Comparison of ENCODE assay signal across 8 cellular contexts in genomic region chr14:94128216-94128839, GRCh38. TPM values are rescaled to one million over a fixed set of nuclear protein-coding genes. Genes with fewer than 3 reads are reported as not detected.
DNase-seq lines count a peak whose midpoint lies in the region; ATAC-seq, FAIRE-seq and TF ChIP-seq lines count a peak whose summit lies in the region.

No MANE protein-coding gene starts in this region.

- POLR2A ChIA-PET in HepG2 (lab: Yijun Ruan, JAX) = interaction anchor here (1.4 kb wide), 1 partner anchor 77 kb away, joined by 3 read pairs; no protein-coding TSS in a partner anchor

- H2BK5ac ChIP-seq in mesenchymal stem cell (ENCODE audit: low read depth, low read length, poor library complexity, severe bottlenecking) = no peak overlapping the region

- no TSS peak for BruUV-seq in HepG2 (replicated peaks; lab: Mats Ljungman, UMichigan)

- no peak for TF ChIP-seq POLR2A in HepG2 (IDR thresholded peaks at IDR 0.05; ENCODE audit: insufficient read depth in 1 of 2, low read depth in 2 of 2, low read length in 2 of 2)
- no peak for TF ChIP-seq POLR2A in right lobe of liver (IDR thresholded peaks at IDR 0.05)

- 59% methylated on average over 8 of the region's 14 CpGs for WGBS in HepG2 (ENCODE audit: low lambda C conversion rate)
- 85% methylated on average over 11 of the region's 14 CpGs for WGBS in right lobe of liver (ENCODE audit: insufficient coverage, low coverage, low lambda C conversion rate, missing lambda C conversion rate)
- 85% methylated on average over 14 of the region's 14 CpGs for WGBS in mesenchymal stem cell
- WGBS in aorta, 2 donors = 90 to 92% methylated on average over 14 of the region's 14 CpGs

- H3K14ac ChIP-seq in mesenchymal stem cell (ENCODE audit: low read length in 2 of 2) = no peak overlapping the region

- no peak overlapping the region for H2BK15ac ChIP-seq in mesenchymal stem cell (ENCODE audit: low read depth, poor library complexity, severe bottlenecking)

- FAIRE-seq in HepG2 (lab: Jason Lieb, UNC) = no peak

- H3K4me3 ChIP-seq in HepG2 (replicated peaks in 1 of 3; ENCODE audit: insufficient read depth in 1 of 3, low read depth in 2 of 3, low read length in 3 of 3) (no peak overlapping the region), right lobe of liver (no peak overlapping the region), ascending aorta (peak overlapping the region in 1 of 2 donors; percentile 67), mesenchymal stem cell (ENCODE audit: insufficient read depth in 1 of 2, low read depth in 1 of 2, low read length in 2 of 2) (peak overlapping the region in 1 of 2 experiments; percentile 87), aorta (ENCODE audit: low read length in 2 of 2) (no peak overlapping the region)

- H3K4me1 ChIP-seq in HepG2 (ENCODE audit: insufficient read depth, low read length) (peaks cover 32% of the 10 kb centered on the region), right lobe of liver (peaks cover 0 to 7% (median 0%) of the 10 kb centered on the region in 4 donors), ascending aorta (peaks cover 0 to 5% of the 10 kb centered on the region in 2 donors), mesenchymal stem cell (ENCODE audit: control insufficient read depth, insufficient read depth, low read depth, low read length) (peaks cover 13% of the 10 kb centered on the region), aorta (ENCODE audit: control insufficient read depth in 1 of 2, insufficient read depth in 2 of 2, low read length in 2 of 2) (no peaks in the 10 kb centered on the region)

- no peak overlapping the region for H3K23ac ChIP-seq in mesenchymal stem cell (ENCODE audit: low read length in 2 of 2)

- H3K27ac ChIP-seq in HepG2 (ENCODE audit: extremely low read length, insufficient read depth, low read length) (no peak overlapping the region), right lobe of liver (no peak overlapping the region), ascending aorta (peak overlapping the region; percentile 74 to 88), mesenchymal stem cell (ENCODE audit: low read length, poor library complexity, severe bottlenecking) (no peak overlapping the region), aorta (ENCODE audit: low read depth in 1 of 2, low read length in 2 of 2) (peak overlapping the region in 1 of 2 donors; percentile 46)

- H3K36me3 ChIP-seq in HepG2 (replicated peaks in 1 of 2; ENCODE audit: control insufficient read depth in 1 of 2, insufficient read depth in 2 of 2, low read length in 2 of 2) = no peaks in the 10 kb centered on the region
- H3K36me3 ChIP-seq in right lobe of liver = no peaks in the 10 kb centered on the region
- H3K36me3 ChIP-seq in ascending aorta = no peaks in the 10 kb centered on the region
- peaks cover 14 to 23% of the 10 kb centered on the region in 2 experiments for H3K36me3 ChIP-seq in mesenchymal stem cell (ENCODE audit: control insufficient read depth in 1 of 2, insufficient read depth in 2 of 2, low read depth in 1 of 2, low read length in 2 of 2)
- no peaks in the 10 kb centered on the region for H3K36me3 ChIP-seq in aorta (ENCODE audit: control insufficient read depth in 1 of 2, insufficient read depth in 2 of 2, low read length in 1 of 2)

- DNase-seq in HepG2 (ENCODE audit: low spot score) (no peak), right lobe of liver (no peak), ascending aorta (ENCODE audit: low spot score in 2 of 2) (peak in 1 of 2 donors; percentile 52), mesenchymal stem cell (no peak), KBM-7 (no peak), NCI-H1417 treated with DMSO at 0.1 percent for 48 hours (lab: John Stamatoyannopoulos, UW) (no peak), NCI-H69 (lab: John Stamatoyannopoulos, UW) (no peak), aorta (no peak)

- H2BK12ac ChIP-seq in mesenchymal stem cell (ENCODE audit: low read length in 2 of 2) = no peak overlapping the region

- no peak overlapping the region for H2AK5ac ChIP-seq in mesenchymal stem cell (ENCODE audit: low read length, severe bottlenecking)

- CTCF ChIA-PET in HepG2 (lab: Yijun Ruan, JAX; ENCODE audit: low intra/inter-chr PET ratio, low total read pairs) = no interaction called here

- no peak overlapping the region for H4K91ac ChIP-seq in mesenchymal stem cell (ENCODE audit: low read length)

- in situ Hi-C loops in HepG2 (cut with HindIII; ENCODE audit: extremely low pct_ligation_motif_present, low pct_unique_long_range_greater_than_20kb) (no loop called here), KBM-7 (cut with MboI; ENCODE audit: low pct_unique_long_range_greater_than_20kb, low sequenced_read_pairs) (no loop called here)

- H2AFZ ChIP-seq in HepG2 (ENCODE audit: low read length) (no peak overlapping the region), mesenchymal stem cell (ENCODE audit: low read depth, low read length) (no peak overlapping the region)

- ATAC-seq in HepG2 (peak; percentile 11; the same call in 1 of the 3 replicates), right lobe of liver (no peak), aorta (ENCODE audit: low FRiP score) (no peak)

- no peak overlapping the region for H2BK120ac ChIP-seq in mesenchymal stem cell (ENCODE audit: low read depth, low read length)

- no peak overlapping the region for H3K9ac ChIP-seq in HepG2 (ENCODE audit: insufficient read depth, low read depth, low read length)
- peak overlapping the region; percentile 92 for H3K9ac ChIP-seq in mesenchymal stem cell (ENCODE audit: low read length)

- H3K4ac ChIP-seq in mesenchymal stem cell (ENCODE audit: low read depth in 1 of 2, low read length in 2 of 2) = no peak overlapping the region

- no peaks in the 10 kb centered on the region for H3K9me3 ChIP-seq in HepG2 (ENCODE audit: low read length)
- H3K9me3 ChIP-seq in right lobe of liver = no peaks in the 10 kb centered on the region
- no peaks in the 10 kb centered on the region for H3K9me3 ChIP-seq in ascending aorta
- H3K9me3 ChIP-seq in mesenchymal stem cell (ENCODE audit: control insufficient read depth, low read length) = no peaks in the 10 kb centered on the region
- no peaks in the 10 kb centered on the region for H3K9me3 ChIP-seq in aorta (ENCODE audit: control insufficient read depth, low read length)

- no peaks in the 10 kb centered on the region for H3K79me2 ChIP-seq in HepG2 (ENCODE audit: insufficient read depth, low read length)

- no peak for TF ChIP-seq RAD21 in HepG2 (CRISPR knock-in tag; IDR thresholded peaks at IDR 0.05)

- no peak overlapping the region for H4K8ac ChIP-seq in mesenchymal stem cell (ENCODE audit: low read length)

- H4K20me1 ChIP-seq in HepG2 (ENCODE audit: insufficient read depth, low read length) = no peaks in the 10 kb centered on the region

- intact Hi-C loops in HepG2 (cut with micrococcal nuclease; ENCODE audit: unreplicated experiment) = loop anchor here (5.0 kb wide), 1 partner anchor 46 kb away; the partner anchor contains the start of genes DDX24 and IFI27L1
- intact Hi-C loops in right lobe of liver (cut with DNase I) = loop anchor here (10.0 kb wide), 1 partner anchor 84 kb away; no protein-coding TSS in a partner anchor
- intact Hi-C loops in ascending aorta (cut with DNase I) = loop anchor here (2.0 kb wide), 1 partner anchor 102 kb away; the partner anchor contains the start of gene OTUB2
- intact Hi-C loops in aorta (cut with DNase I) = loop anchor here (2.0 to 5.0 kb wide), 2 partner anchors 46 to 48 kb away; partner anchors contain the start of genes DDX24 (in 2 of the 2) and IFI27L1 (in 2 of the 2)

- H3K79me1 ChIP-seq in mesenchymal stem cell (replicated peaks; ENCODE audit: low read length, poor library complexity, severe bottlenecking) = peaks cover 6% of the 10 kb centered on the region

- H3K4me2 ChIP-seq in HepG2 (ENCODE audit: low read depth, low read length) (no peak overlapping the region), mesenchymal stem cell (ENCODE audit: low read length, poor library complexity, severe bottlenecking) (no peak overlapping the region)

- H3K27me3 ChIP-seq in HepG2 (ENCODE audit: control insufficient read depth in 1 of 2, insufficient read depth in 2 of 2, low read length in 2 of 2) (peaks cover 2 to 20% of the 10 kb centered on the region in 2 experiments), right lobe of liver (no peaks in the 10 kb centered on the region), ascending aorta (no peaks in the 10 kb centered on the region), mesenchymal stem cell (ENCODE audit: control insufficient read depth in 1 of 2, insufficient read depth in 1 of 2, low read length in 2 of 2) (no peaks in the 10 kb centered on the region), aorta (ENCODE audit: control insufficient read depth in 1 of 2, insufficient read depth in 2 of 2, low read length in 1 of 2) (no peaks in the 10 kb centered on the region)

- no peak for TF ChIP-seq CTCF in HepG2 (CRISPR knock-in tag; IDR thresholded peaks at IDR 0.05)
- TF ChIP-seq CTCF in right lobe of liver (IDR thresholded peaks at IDR 0.05) = no peak
- TF ChIP-seq CTCF in ascending aorta (IDR thresholded peaks at IDR 0.05) = no peak

- no peak overlapping the region for H3K18ac ChIP-seq in mesenchymal stem cell (ENCODE audit: low read depth in 1 of 2, low read length in 2 of 2)

- TF ChIP-seq EP300 in HepG2 (IDR thresholded peaks at IDR 0.05; ENCODE audit: low read depth in 2 of 2, low read length in 2 of 2) (no peak), HepG2 (CRISPR knock-in tag; IDR thresholded peaks at IDR 0.05; ENCODE audit: borderline replicate concordance) (no peak)

RNA-seq across cellular contexts. Expression of gene IFI27L2, which starts 1.1 kb away (rescaled TPM):
- 4.3 and 6.0 TPM in 2 replicates for total RNA-seq in HepG2 (2016; rRNA removed; fragmentation: Illumina TruSeq; extraction: Trizol)
- total RNA-seq in HepG2 (2016; cell fraction: cytosol; rRNA removed; fragmentation: Illumina TruSeq; extraction: Trizol; ENCODE audit: low read depth) = 2.5 and 3.2 TPM in 2 replicates
- 5.0 and 5.5 TPM in 2 replicates for total RNA-seq in HepG2 (2016; cell fraction: insoluble cytoplasmic fraction; rRNA removed; fragmentation: Illumina TruSeq; extraction: Trizol)
- 3.6 and 3.7 TPM in 2 replicates for total RNA-seq in HepG2 (2016; cell fraction: membrane; rRNA removed; fragmentation: Illumina TruSeq; extraction: Trizol)
- total RNA-seq in HepG2 (2016; cell fraction: nucleus; rRNA removed; fragmentation: Illumina TruSeq; extraction: Trizol) = 1.6 and 1.9 TPM in 2 replicates
- 4.8 and 6.9 TPM in 2 replicates for polyA plus RNA-seq in HepG2 (2011; rRNA removed)
- 9.7 and 10.5 TPM in 2 replicates for polyA plus RNA-seq in HepG2 (2011; cell fraction: cytosol; rRNA removed)
- 3.1 and 4.9 TPM in 2 replicates for polyA plus RNA-seq in HepG2 (2011; cell fraction: nucleus; rRNA removed)
- 2.3 and 4.8 TPM in 2 replicates for polyA plus RNA-seq in HepG2 (2012)
- polyA plus RNA-seq in HepG2 (2016; cell fraction: cytosol; fragmentation: Illumina TruSeq; extraction: Trizol; ENCODE audit: low read depth) = 3.7 and 4.6 TPM in 2 replicates
- polyA plus RNA-seq in HepG2 (2016; cell fraction: insoluble cytoplasmic fraction; fragmentation: Illumina TruSeq; extraction: Trizol; ENCODE audit: low read depth) = 6.3 and 6.5 TPM in 2 replicates
- 2.3 and 3.4 TPM in 2 replicates for polyA plus RNA-seq in HepG2 (2016; cell fraction: membrane; fragmentation: Illumina TruSeq; extraction: Trizol; ENCODE audit: low read depth)
- polyA plus RNA-seq in HepG2 (2016; cell fraction: nucleus; fragmentation: Illumina TruSeq; extraction: Trizol; ENCODE audit: insufficient read depth, low read depth) = 2.8 and 4.6 TPM in 2 replicates
- polyA minus RNA-seq in HepG2 (2011; rRNA and poly(A)+ RNA removed; ENCODE audit: low replicate concordance) = 1.5 and 6.0 TPM in 2 replicates
- polyA minus RNA-seq in HepG2 (2011; cell fraction: cytosol; rRNA and poly(A)+ RNA removed) = not detected in 2 replicates
- polyA minus RNA-seq in HepG2 (2011; cell fraction: nucleus; rRNA and poly(A)+ RNA removed) = 1.1 TPM in 1 of 2 replicates, not detected in the other
- total RNA-seq in right lobe of liver = 1 to 10 TPM in 5 of 6 experiments, not detected in 1; 1.8 to 7.9 (median 4.1) TPM
- 36.0 TPM for total RNA-seq in ascending aorta
- 72.9 TPM for polyA plus RNA-seq in mesenchymal stem cell (2013, experiment 1 of 2)
- 74.9 TPM for polyA plus RNA-seq in mesenchymal stem cell (2013, experiment 2 of 2)
- total RNA-seq in aorta = 10 to 100 TPM; 52.4 to 55.8 TPM
- 100 to 1,000 TPM; 149 to 168 TPM for polyA plus RNA-seq in aorta

RNA-seq across cellular contexts. Expression of gene IFI27, which starts 17.8 kb away (rescaled TPM):
- 1.2 and 2.0 TPM in 2 replicates for total RNA-seq in HepG2 (2016; rRNA removed; fragmentation: Illumina TruSeq; extraction: Trizol)
- 1.2 TPM in 1 of 2 replicates, not detected in the other for total RNA-seq in HepG2 (2016; cell fraction: cytosol; rRNA removed; fragmentation: Illumina TruSeq; extraction: Trizol; ENCODE audit: low read depth)
- total RNA-seq in HepG2 (2016; cell fraction: insoluble cytoplasmic fraction; rRNA removed; fragmentation: Illumina TruSeq; extraction: Trizol) = 1.4 and 1.6 TPM in 2 replicates
- 0.80 and 1.1 TPM in 2 replicates for total RNA-seq in HepG2 (2016; cell fraction: membrane; rRNA removed; fragmentation: Illumina TruSeq; extraction: Trizol)
- total RNA-seq in HepG2 (2016; cell fraction: nucleus; rRNA removed; fragmentation: Illumina TruSeq; extraction: Trizol) = 1.3 and 2.1 TPM in 2 replicates
- polyA plus RNA-seq in HepG2 (2011; rRNA removed) = 1.7 and 2.3 TPM in 2 replicates
- polyA plus RNA-seq in HepG2 (2011; cell fraction: cytosol; rRNA removed) = 2.5 and 3.5 TPM in 2 replicates
- 2.2 and 2.7 TPM in 2 replicates for polyA plus RNA-seq in HepG2 (2011; cell fraction: nucleus; rRNA removed)
- 1.0 and 1.3 TPM in 2 replicates for polyA plus RNA-seq in HepG2 (2012)
- polyA plus RNA-seq in HepG2 (2016; cell fraction: cytosol; fragmentation: Illumina TruSeq; extraction: Trizol; ENCODE audit: low read depth) = 0.75 and 0.84 TPM in 2 replicates
- polyA plus RNA-seq in HepG2 (2016; cell fraction: insoluble cytoplasmic fraction; fragmentation: Illumina TruSeq; extraction: Trizol; ENCODE audit: low read depth) = 0.77 and 0.79 TPM in 2 replicates
- 0.64 and 1.1 TPM in 2 replicates for polyA plus RNA-seq in HepG2 (2016; cell fraction: membrane; fragmentation: Illumina TruSeq; extraction: Trizol; ENCODE audit: low read depth)
- polyA plus RNA-seq in HepG2 (2016; cell fraction: nucleus; fragmentation: Illumina TruSeq; extraction: Trizol; ENCODE audit: insufficient read depth, low read depth) = 2.4 and 2.5 TPM in 2 replicates
- 2.4 and 59.0 TPM in 2 replicates for polyA minus RNA-seq in HepG2 (2011; rRNA and poly(A)+ RNA removed; ENCODE audit: low replicate concordance)
- polyA minus RNA-seq in HepG2 (2011; cell fraction: cytosol; rRNA and poly(A)+ RNA removed) = not detected in 2 replicates
- 0.39 and 1.1 TPM in 2 replicates for polyA minus RNA-seq in HepG2 (2011; cell fraction: nucleus; rRNA and poly(A)+ RNA removed)
- 10 to 100 TPM; 10.0 to 32.5 (median 16.9) TPM for total RNA-seq in right lobe of liver
- 209 TPM for total RNA-seq in ascending aorta
- polyA plus RNA-seq in mesenchymal stem cell (2013, experiment 1 of 2) = 1.2 TPM
- 1.3 TPM for polyA plus RNA-seq in mesenchymal stem cell (2013, experiment 2 of 2)
- total RNA-seq in aorta = 100 to 1,000 TPM; 106 to 222 TPM
- polyA plus RNA-seq in aorta = 100 to 1,000 TPM in 1 of 2 donors, 10 to 100 TPM in 1; 42.4 to 107 TPM

RNA-seq across cellular contexts. Expression of gene PPP4R4, which starts 45.8 kb away (rescaled TPM):
- 19.8 and 21.2 TPM in 2 replicates for total RNA-seq in HepG2 (2016; rRNA removed; fragmentation: Illumina TruSeq; extraction: Trizol)
- 11.0 and 11.2 TPM in 2 replicates for total RNA-seq in HepG2 (2016; cell fraction: cytosol; rRNA removed; fragmentation: Illumina TruSeq; extraction: Trizol; ENCODE audit: low read depth)
- 18.6 and 21.8 TPM in 2 replicates for total RNA-seq in HepG2 (2016; cell fraction: insoluble cytoplasmic fraction; rRNA removed; fragmentation: Illumina TruSeq; extraction: Trizol)
- total RNA-seq in HepG2 (2016; cell fraction: membrane; rRNA removed; fragmentation: Illumina TruSeq; extraction: Trizol) = 22.0 and 22.8 TPM in 2 replicates
- 30.3 and 33.4 TPM in 2 replicates for total RNA-seq in HepG2 (2016; cell fraction: nucleus; rRNA removed; fragmentation: Illumina TruSeq; extraction: Trizol)
- polyA plus RNA-seq in HepG2 (2011; rRNA removed) = 6.9 and 9.5 TPM in 2 replicates
- 3.2 and 4.3 TPM in 2 replicates for polyA plus RNA-seq in HepG2 (2011; cell fraction: cytosol; rRNA removed)
- polyA plus RNA-seq in HepG2 (2011; cell fraction: nucleus; rRNA removed) = 5.9 and 7.3 TPM in 2 replicates
- polyA plus RNA-seq in HepG2 (2012) = 6.4 and 9.4 TPM in 2 replicates
- 9.3 and 13.3 TPM in 2 replicates for polyA plus RNA-seq in HepG2 (2016; cell fraction: cytosol; fragmentation: Illumina TruSeq; extraction: Trizol; ENCODE audit: low read depth)
- polyA plus RNA-seq in HepG2 (2016; cell fraction: insoluble cytoplasmic fraction; fragmentation: Illumina TruSeq; extraction: Trizol; ENCODE audit: low read depth) = 20.1 and 21.1 TPM in 2 replicates
- polyA plus RNA-seq in HepG2 (2016; cell fraction: membrane; fragmentation: Illumina TruSeq; extraction: Trizol; ENCODE audit: low read depth) = 13.0 and 13.8 TPM in 2 replicates
- 21.4 and 24.0 TPM in 2 replicates for polyA plus RNA-seq in HepG2 (2016; cell fraction: nucleus; fragmentation: Illumina TruSeq; extraction: Trizol; ENCODE audit: insufficient read depth, low read depth)
- 22.1 TPM in 1 of 2 replicates, not detected in the other for polyA minus RNA-seq in HepG2 (2011; rRNA and poly(A)+ RNA removed; ENCODE audit: low replicate concordance)
- polyA minus RNA-seq in HepG2 (2011; cell fraction: cytosol; rRNA and poly(A)+ RNA removed) = 3.2 and 7.4 TPM in 2 replicates
- 49.6 and 60.8 TPM in 2 replicates for polyA minus RNA-seq in HepG2 (2011; cell fraction: nucleus; rRNA and poly(A)+ RNA removed)
- total RNA-seq in right lobe of liver = 1 to 10 TPM in 3 of 6 experiments, under 1 TPM in 3; 0.26 to 4.1 (median 1.2) TPM
- not detected for total RNA-seq in ascending aorta
- polyA plus RNA-seq in mesenchymal stem cell (2013, experiment 1 of 2) = 0.01 TPM
- 0.01 TPM for polyA plus RNA-seq in mesenchymal stem cell (2013, experiment 2 of 2)
- total RNA-seq in aorta = under 1 TPM; 0.10 to 0.93 TPM
- under 1 TPM in 1 of 2 donors, not detected in 1; 0.08 TPM for polyA plus RNA-seq in aorta

RNA-seq across cellular contexts. Expression of gene IFI27L1, which starts 47.2 kb away (rescaled TPM):
- 19.0 and 19.3 TPM in 2 replicates for total RNA-seq in HepG2 (2016; rRNA removed; fragmentation: Illumina TruSeq; extraction: Trizol)
- 6.4 and 9.9 TPM in 2 replicates for total RNA-seq in HepG2 (2016; cell fraction: cytosol; rRNA removed; fragmentation: Illumina TruSeq; extraction: Trizol; ENCODE audit: low read depth)
- 18.3 and 20.8 TPM in 2 replicates for total RNA-seq in HepG2 (2016; cell fraction: insoluble cytoplasmic fraction; rRNA removed; fragmentation: Illumina TruSeq; extraction: Trizol)
- 10.0 and 10.1 TPM in 2 replicates for total RNA-seq in HepG2 (2016; cell fraction: membrane; rRNA removed; fragmentation: Illumina TruSeq; extraction: Trizol)
- total RNA-seq in HepG2 (2016; cell fraction: nucleus; rRNA removed; fragmentation: Illumina TruSeq; extraction: Trizol) = 14.3 and 16.2 TPM in 2 replicates
- 9.6 and 11.9 TPM in 2 replicates for polyA plus RNA-seq in HepG2 (2011; rRNA removed)
- 14.3 and 18.1 TPM in 2 replicates for polyA plus RNA-seq in HepG2 (2011; cell fraction: cytosol; rRNA removed)
- polyA plus RNA-seq in HepG2 (2011; cell fraction: nucleus; rRNA removed) = 13.5 TPM in 2 replicates
- polyA plus RNA-seq in HepG2 (2012) = 8.0 and 11.2 TPM in 2 replicates
- polyA plus RNA-seq in HepG2 (2016; cell fraction: cytosol; fragmentation: Illumina TruSeq; extraction: Trizol; ENCODE audit: low read depth) = 5.6 and 7.8 TPM in 2 replicates
- polyA plus RNA-seq in HepG2 (2016; cell fraction: insoluble cytoplasmic fraction; fragmentation: Illumina TruSeq; extraction: Trizol; ENCODE audit: low read depth) = 12.7 and 14.3 TPM in 2 replicates
- polyA plus RNA-seq in HepG2 (2016; cell fraction: membrane; fragmentation: Illumina TruSeq; extraction: Trizol; ENCODE audit: low read depth) = 5.7 and 8.7 TPM in 2 replicates
- 26.6 and 29.4 TPM in 2 replicates for polyA plus RNA-seq in HepG2 (2016; cell fraction: nucleus; fragmentation: Illumina TruSeq; extraction: Trizol; ENCODE audit: insufficient read depth, low read depth)
- 5.1 and 14.3 TPM in 2 replicates for polyA minus RNA-seq in HepG2 (2011; rRNA and poly(A)+ RNA removed; ENCODE audit: low replicate concordance)
- 2.7 and 3.1 TPM in 2 replicates for polyA minus RNA-seq in HepG2 (2011; cell fraction: cytosol; rRNA and poly(A)+ RNA removed)
- 5.5 and 8.3 TPM in 2 replicates for polyA minus RNA-seq in HepG2 (2011; cell fraction: nucleus; rRNA and poly(A)+ RNA removed)
- total RNA-seq in right lobe of liver = 1 to 10 TPM; 2.6 to 8.2 (median 5.3) TPM
- not detected for total RNA-seq in ascending aorta
- 20.5 TPM for polyA plus RNA-seq in mesenchymal stem cell (2013, experiment 1 of 2)
- 20.5 TPM for polyA plus RNA-seq in mesenchymal stem cell (2013, experiment 2 of 2)
- 10 to 100 TPM; 13.7 to 16.8 TPM for total RNA-seq in aorta
- 10 to 100 TPM; 20.8 to 21.8 TPM for polyA plus RNA-seq in aorta

RNA-seq across cellular contexts. Expression of gene DDX24, which starts 47.3 kb away (rescaled TPM):
- total RNA-seq in HepG2 (2016; rRNA removed; fragmentation: Illumina TruSeq; extraction: Trizol) (149 and 215 TPM in 2 replicates), right lobe of liver (10 to 100 TPM; 47.8 to 74.0 (median 63.6) TPM), ascending aorta (104 TPM), aorta (100 to 1,000 TPM; 190 to 198 TPM)
- 8.8 and 12.3 TPM in 2 replicates for total RNA-seq in HepG2 (2016; cell fraction: cytosol; rRNA removed; fragmentation: Illumina TruSeq; extraction: Trizol; ENCODE audit: low read depth)
- total RNA-seq in HepG2 (2016; cell fraction: insoluble cytoplasmic fraction; rRNA removed; fragmentation: Illumina TruSeq; extraction: Trizol) = 152 and 207 TPM in 2 replicates
- total RNA-seq in HepG2 (2016; cell fraction: membrane; rRNA removed; fragmentation: Illumina TruSeq; extraction: Trizol) = 25.6 and 27.8 TPM in 2 replicates
- total RNA-seq in HepG2 (2016; cell fraction: nucleus; rRNA removed; fragmentation: Illumina TruSeq; extraction: Trizol) = 84.5 and 106 TPM in 2 replicates
- polyA plus RNA-seq in HepG2 (2011; rRNA removed) (62.3 and 67.3 TPM in 2 replicates), aorta (100 to 1,000 TPM in 1 of 2 donors, 10 to 100 TPM in 1; 43.7 to 158 TPM)
- polyA plus RNA-seq in HepG2 (2011; cell fraction: cytosol; rRNA removed) = 38.2 and 50.1 TPM in 2 replicates
- polyA plus RNA-seq in HepG2 (2011; cell fraction: nucleus; rRNA removed) = 56.2 and 66.5 TPM in 2 replicates
- polyA plus RNA-seq in HepG2 (2012) = 86.8 and 88.0 TPM in 2 replicates
- 5.2 and 6.0 TPM in 2 replicates for polyA plus RNA-seq in HepG2 (2016; cell fraction: cytosol; fragmentation: Illumina TruSeq; extraction: Trizol; ENCODE audit: low read depth)
- 160 and 163 TPM in 2 replicates for polyA plus RNA-seq in HepG2 (2016; cell fraction: insoluble cytoplasmic fraction; fragmentation: Illumina TruSeq; extraction: Trizol; ENCODE audit: low read depth)
- 12.6 and 13.0 TPM in 2 replicates for polyA plus RNA-seq in HepG2 (2016; cell fraction: membrane; fragmentation: Illumina TruSeq; extraction: Trizol; ENCODE audit: low read depth)
- 104 and 108 TPM in 2 replicates for polyA plus RNA-seq in HepG2 (2016; cell fraction: nucleus; fragmentation: Illumina TruSeq; extraction: Trizol; ENCODE audit: insufficient read depth, low read depth)
- 50.1 and 167 TPM in 2 replicates for polyA minus RNA-seq in HepG2 (2011; rRNA and poly(A)+ RNA removed; ENCODE audit: low replicate concordance)
- 37.3 and 43.9 TPM in 2 replicates for polyA minus RNA-seq in HepG2 (2011; cell fraction: cytosol; rRNA and poly(A)+ RNA removed)
- polyA minus RNA-seq in HepG2 (2011; cell fraction: nucleus; rRNA and poly(A)+ RNA removed) = 50.2 and 79.2 TPM in 2 replicates
- polyA plus RNA-seq in mesenchymal stem cell (2013, experiment 1 of 2) = 132 TPM
- 129 TPM for polyA plus RNA-seq in mesenchymal stem cell (2013, experiment 2 of 2)

Comparison
In these comparisons a context has a peak if more than half of its experiments do, and no peak if none do; other contexts are left out.
1. H3K27ac ChIP-seq: peak in ascending aorta (2 of 2); none in HepG2 (single experiment), right lobe of liver (0 of 3) and mesenchymal stem cell (single experiment).